In the genomic region with DNA sequence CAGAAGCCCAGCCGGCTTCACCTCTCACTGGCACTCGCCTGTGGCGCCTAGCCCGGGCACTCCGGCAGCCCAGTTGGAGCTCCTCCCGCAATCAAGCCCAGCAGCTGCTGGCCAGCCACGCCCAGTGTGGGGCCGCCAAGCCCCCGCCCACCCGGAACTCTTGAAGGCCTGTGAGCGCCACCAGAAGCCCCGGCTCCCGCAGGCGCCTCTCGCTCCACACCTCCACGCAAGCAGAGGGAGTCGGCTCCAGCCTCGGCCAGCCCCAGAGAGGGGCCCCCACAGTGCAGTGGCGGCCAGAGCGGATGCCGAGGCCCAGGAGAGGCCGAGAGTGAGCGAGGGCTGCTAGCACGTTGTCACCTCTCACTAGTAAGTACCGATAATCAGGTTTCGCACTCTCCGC, we compare ENCODE assay signal across 1 cellular context.
TF ChIP-seq lines count a peak whose summit lies in the region.

No MANE protein-coding gene starts in this region.

TF ChIP-seq in WTC11, 78 proteins besides CTCF, POLR2A, EP300 and RAD21 (continued from another document):
- TF ChIP-seq, protein P1, sequence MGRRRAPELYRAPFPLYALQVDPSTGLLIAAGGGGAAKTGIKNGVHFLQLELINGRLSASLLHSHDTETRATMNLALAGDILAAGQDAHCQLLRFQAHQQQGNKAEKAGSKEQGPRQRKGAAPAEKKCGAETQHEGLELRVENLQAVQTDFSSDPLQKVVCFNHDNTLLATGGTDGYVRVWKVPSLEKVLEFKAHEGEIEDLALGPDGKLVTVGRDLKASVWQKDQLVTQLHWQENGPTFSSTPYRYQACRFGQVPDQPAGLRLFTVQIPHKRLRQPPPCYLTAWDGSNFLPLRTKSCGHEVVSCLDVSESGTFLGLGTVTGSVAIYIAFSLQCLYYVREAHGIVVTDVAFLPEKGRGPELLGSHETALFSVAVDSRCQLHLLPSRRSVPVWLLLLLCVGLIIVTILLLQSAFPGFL (CRISPR knock-in tag; IDR thresholded peaks at IDR 0.05; ENCODE audit: borderline replicate concordance), result no peak
- TF ChIP-seq, protein P2, sequence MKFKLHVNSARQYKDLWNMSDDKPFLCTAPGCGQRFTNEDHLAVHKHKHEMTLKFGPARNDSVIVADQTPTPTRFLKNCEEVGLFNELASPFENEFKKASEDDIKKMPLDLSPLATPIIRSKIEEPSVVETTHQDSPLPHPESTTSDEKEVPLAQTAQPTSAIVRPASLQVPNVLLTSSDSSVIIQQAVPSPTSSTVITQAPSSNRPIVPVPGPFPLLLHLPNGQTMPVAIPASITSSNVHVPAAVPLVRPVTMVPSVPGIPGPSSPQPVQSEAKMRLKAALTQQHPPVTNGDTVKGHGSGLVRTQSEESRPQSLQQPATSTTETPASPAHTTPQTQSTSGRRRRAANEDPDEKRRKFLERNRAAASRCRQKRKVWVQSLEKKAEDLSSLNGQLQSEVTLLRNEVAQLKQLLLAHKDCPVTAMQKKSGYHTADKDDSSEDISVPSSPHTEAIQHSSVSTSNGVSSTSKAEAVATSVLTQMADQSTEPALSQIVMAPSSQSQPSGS (CRISPR knock-in tag; IDR thresholded peaks at IDR 0.05; ENCODE audit: borderline replicate concordance, low read depth), result no peak
- TF ChIP-seq HMGA2 (CRISPR knock-in tag; IDR thresholded peaks at IDR 0.05), result no peak
- TF ChIP-seq, protein P3, sequence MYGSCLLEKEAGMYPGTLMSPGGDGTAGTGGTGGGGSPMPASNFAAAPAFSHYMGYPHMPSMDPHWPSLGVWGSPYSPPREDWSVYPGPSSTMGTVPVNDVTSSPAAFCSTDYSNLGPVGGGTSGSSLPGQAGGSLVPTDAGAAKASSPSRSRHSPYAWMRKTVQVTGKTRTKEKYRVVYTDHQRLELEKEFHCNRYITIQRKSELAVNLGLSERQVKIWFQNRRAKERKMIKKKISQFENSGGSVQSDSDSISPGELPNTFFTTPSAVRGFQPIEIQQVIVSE (CRISPR knock-in tag; IDR thresholded peaks at IDR 0.05; ENCODE audit: borderline replicate concordance), result no peak
- TF ChIP-seq NR3C1 (CRISPR knock-in tag; conservative IDR thresholded peaks at IDR 0.05; ENCODE audit: low read depth), result no peak
- TF ChIP-seq, protein P4, sequence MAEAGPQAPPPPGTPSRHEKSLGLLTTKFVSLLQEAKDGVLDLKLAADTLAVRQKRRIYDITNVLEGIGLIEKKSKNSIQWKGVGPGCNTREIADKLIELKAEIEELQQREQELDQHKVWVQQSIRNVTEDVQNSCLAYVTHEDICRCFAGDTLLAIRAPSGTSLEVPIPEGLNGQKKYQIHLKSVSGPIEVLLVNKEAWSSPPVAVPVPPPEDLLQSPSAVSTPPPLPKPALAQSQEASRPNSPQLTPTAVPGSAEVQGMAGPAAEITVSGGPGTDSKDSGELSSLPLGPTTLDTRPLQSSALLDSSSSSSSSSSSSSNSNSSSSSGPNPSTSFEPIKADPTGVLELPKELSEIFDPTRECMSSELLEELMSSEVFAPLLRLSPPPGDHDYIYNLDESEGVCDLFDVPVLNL (CRISPR knock-in tag; IDR thresholded peaks at IDR 0.05; ENCODE audit: borderline replicate concordance, low read depth), result no peak
- no peak for TF ChIP-seq FOXK1 (CRISPR knock-in tag; IDR thresholded peaks at IDR 0.05)
